In genomic region chr6:35622283-35622682, GRCh38 we compare ENCODE assay signal across 18 cellular contexts.
"Had no signal": no experiment of that assay in that cellular context is flagged by ENCODE, and none has a peak within 500 bp of the region (broad histone marks: within the 10 kb centered on the region; RNA-seq: fewer than 3 reads in every experiment).

No MANE protein-coding gene starts in this region.

- DNase-seq: activated CD8-positive, alpha-beta memory T cell treated with anti-CD3 and anti-CD28 coated beads, Interleukin-2, amount 50 U/mL, for 4 hours; aorta; brain microvascular endothelial cell; central memory CD4-positive, alpha-beta T cell; cortex of kidney; effector CD4-positive, alpha-beta T cell; head of caudate nucleus; lower lobe of right lung; nephron progenitor cell; nucleus accumbens; sigmoid colon; SJCRH30; stimulated activated CD4-positive, alpha-beta T cell treated with anti-CD3 and anti-CD28 coated beads, Interleukin-4, amount 100 ng/mL, for 4 hours; stimulated activated naive B cell treated with anti-CD40 and anti-IgM and Interleukin-4, amounts not matched to agents 10 μg/mL and 1 μg/mL and 100 μg/mL, for 72 hours; T-helper 2 cell; upper lobe of right lung had no signal

- ATAC-seq: lower lobe of right lung; stimulated activated naive B cell treated with anti-CD40 and anti-IgM and Interleukin-4, amounts not matched to agents 10 μg/mL and 1 μg/mL and 100 μg/mL, for 72 hours; upper lobe of right lung had no signal

- H3K9me3 ChIP-seq: lower lobe of right lung, sigmoid colon, SJCRH30, thoracic aorta, upper lobe of right lung had no signal

- H3K36me3 ChIP-seq: SJCRH30 had no signal

- H3K4me3 Mint-ChIP-seq: nephron progenitor cell; stimulated activated naive B cell treated with anti-CD40 and anti-IgM and Interleukin-4, amounts not matched to agents 10 μg/mL and 1 μg/mL and 100 μg/mL, for 72 hours had no signal

- H3K27ac ChIP-seq: brain microvascular endothelial cell, lower lobe of right lung, sigmoid colon, SJCRH30, thoracic aorta, upper lobe of right lung, VCaP had no signal

- H3K27me3 Mint-ChIP-seq: stimulated activated naive B cell treated with anti-CD40 and anti-IgM and Interleukin-4, amounts not matched to agents 10 μg/mL and 1 μg/mL and 100 μg/mL, for 72 hours had no signal

- H3K27ac Mint-ChIP-seq: nephron progenitor cell; stimulated activated naive B cell treated with anti-CD40 and anti-IgM and Interleukin-4, amounts not matched to agents 10 μg/mL and 1 μg/mL and 100 μg/mL, for 72 hours had no signal

- H3K4me3 ChIP-seq: lower lobe of right lung, sigmoid colon, SJCRH30, thoracic aorta, upper lobe of right lung had no signal

- H3K9me3 Mint-ChIP-seq: nephron progenitor cell; stimulated activated naive B cell treated with anti-CD40 and anti-IgM and Interleukin-4, amounts not matched to agents 10 μg/mL and 1 μg/mL and 100 μg/mL, for 72 hours had no signal

- H3K27me3 ChIP-seq: brain microvascular endothelial cell, sigmoid colon, SJCRH30, upper lobe of right lung had no signal

- H3K4me1 Mint-ChIP-seq: nephron progenitor cell; stimulated activated naive B cell treated with anti-CD40 and anti-IgM and Interleukin-4, amounts not matched to agents 10 μg/mL and 1 μg/mL and 100 μg/mL, for 72 hours had no signal

- H3K4me1 ChIP-seq: lower lobe of right lung, SJCRH30, upper lobe of right lung had no signal
